ENCODE assay signal across 11 cellular contexts in genomic region chrX:10010686-10011085, GRCh38. TPM values are rescaled to one million over a fixed set of nuclear protein-coding genes. Genes with fewer than 3 reads are reported as not detected.
A peak's percentile ranks its signal among the peaks of the same experiment; 100 is the strongest.
DNase-seq lines count a peak whose midpoint lies in the region; ATAC-seq and TF ChIP-seq lines count a peak whose summit lies in the region.
"Had no signal": no experiment of that assay in that cellular context is flagged by ENCODE, and none has a peak within 500 bp of the region (broad histone marks: within the 10 kb centered on the region; RNA-seq: fewer than 3 reads in every experiment).

No MANE protein-coding gene starts in this region.

- TF ChIP-seq CTCF in left ventricle myocardium inferior (IDR thresholded peaks at IDR 0.05; ENCODE audit: borderline replicate concordance) (no peak), upper lobe of left lung (IDR thresholded peaks at IDR 0.05) (no peak)

- H3K27me3 ChIP-seq in left ventricle myocardium inferior (ENCODE audit: low read depth) (no peaks in the 10 kb centered on the region), upper lobe of left lung (no peaks in the 10 kb centered on the region)

- H3K4me3 ChIP-seq in left ventricle myocardium inferior (no peak overlapping the region), SK-N-MC (peak overlapping the region; percentile 27), upper lobe of left lung (no peak overlapping the region)

- ATAC-seq in left cardiac atrium: no peak
- ATAC-seq in upper lobe of left lung (ENCODE audit: low FRiP score in 2 of 2): no peak
- no peak for ATAC-seq in HG03045 (IDR thresholded peaks at IDR 0.05; ENCODE audit: unreplicated experiment)
- ATAC-seq in HG03108 (IDR thresholded peaks at IDR 0.05; ENCODE audit: unreplicated experiment): no peak

- H3K36me3 ChIP-seq in left ventricle myocardium inferior (no peaks in the 10 kb centered on the region), SK-N-MC (ENCODE audit: insufficient read depth, low read length) (no peaks in the 10 kb centered on the region), upper lobe of left lung (no peaks in the 10 kb centered on the region)

- DNase-seq in left ventricle myocardium inferior (no peak), left cardiac atrium (no peak), SK-N-MC (ENCODE audit: low read depth, low spot score) (no peak), fibroblast of peridontal ligament (ENCODE audit: extremely low read depth) (peak; percentile 45), upper lobe of left lung (no peak), cerebellum (ENCODE audit: low spot score) (no peak)
- DNase-seq: activated T-cell treated with anti-CD3 and anti-CD28 coated beads for 4 hours, NCI-H1105 had no signal

- peak in 2 of 4 donors; percentile 44 to 57 for TF ChIP-seq EP300 in upper lobe of left lung (IDR thresholded peaks at IDR 0.05)

- H3K4me1 ChIP-seq in left ventricle myocardium inferior (peaks cover 22% of the 10 kb centered on the region), upper lobe of left lung (peaks cover 11 to 36% (median 21%) of the 10 kb centered on the region in 4 donors)

- H3K9me3 ChIP-seq in left ventricle myocardium inferior (replicated peaks): no peaks in the 10 kb centered on the region
- H3K9me3 ChIP-seq in SK-N-MC (ENCODE audit: low read depth, low read length): no peaks in the 10 kb centered on the region
- H3K9me3 ChIP-seq in upper lobe of left lung: no peaks in the 10 kb centered on the region

- no peak for TF ChIP-seq POLR2A in upper lobe of left lung (IDR thresholded peaks at IDR 0.05)

- 17 to 32% methylated on average over 5 of the region's 5 CpGs for WGBS in upper lobe of left lung, 2 donors

- H3K27ac ChIP-seq in left ventricle myocardium inferior (replicated peaks) (peak overlapping the region; percentile 71), SK-N-MC (peak overlapping the region; percentile 88), upper lobe of left lung (peak overlapping the region; percentile 44 to 78 (median 66))

- intact Hi-C loops in left ventricle myocardium inferior (cut with micrococcal nuclease): no loop called here
- intact Hi-C loops in left cardiac atrium (cut with DNase I): no loop called here

- H3K9ac ChIP-seq in SK-N-MC (ENCODE audit: insufficient read length): no peak overlapping the region

RNA-seq across cellular contexts. Expression of gene CLDN34, which starts 43.5 kb away (rescaled TPM):
- total RNA-seq in left ventricle myocardium inferior: not detected
- not detected for total RNA-seq in left cardiac atrium
- 1 to 10 TPM in 1 of 6 donors, under 1 TPM in 4, not detected in 1; 0.27 to 1.5 (median 0.55) TPM for total RNA-seq in upper lobe of left lung
- total RNA-seq in cerebellum: 0.45 TPM
- total RNA-seq: epithelial cell of proximal tubule had no signal
